1 cellular context compared by ENCODE assay signal in genomic region chr12:51977320-51977753, GRCh38.
TF ChIP-seq lines count a peak whose summit lies in the region.

No MANE protein-coding gene starts in this region.

TF ChIP-seq in HepG2, 621 proteins besides CTCF, POLR2A, EP300 and RAD21 (continued from another document):
- no peak for TF ChIP-seq ZBTB2 (CRISPR knock-in tag; IDR thresholded peaks at IDR 0.05; ENCODE audit: low read depth)
